8 cellular contexts compared by ENCODE assay signal in genomic region chr10:93703066-93703465, GRCh38. TPM values are rescaled to one million over a fixed set of nuclear protein-coding genes. Genes with fewer than 3 reads are reported as not detected.
DNase-seq lines count a peak whose midpoint lies in the region; ATAC-seq and TF ChIP-seq lines count a peak whose summit lies in the region.

No MANE protein-coding gene starts in this region.

- TF ChIP-seq CTCF in A673 (conservative IDR thresholded peaks at IDR 0.05; ENCODE audit: low read depth, low read length) = no peak
- TF ChIP-seq CTCF in coronary artery (IDR thresholded peaks at IDR 0.05) = no peak

- no peaks in the 10 kb centered on the region for H3K4me1 ChIP-seq in A673 (ENCODE audit: insufficient read depth, low read length, poor library complexity, severe bottlenecking)
- H3K4me1 ChIP-seq in muscle layer of colon (ENCODE audit: insufficient read depth, low read length) = peaks cover 8% of the 10 kb centered on the region

- H3K27ac ChIP-seq in A673 (ENCODE audit: low read depth, low read length, poor library complexity, severe bottlenecking) (peak overlapping the region; percentile 81), coronary artery (peak overlapping the region; percentile 88 to 92), muscle layer of colon (ENCODE audit: low read depth, low read length) (peak overlapping the region; percentile 87)

- H3K36me3 ChIP-seq in A673 (ENCODE audit: insufficient read depth, low read length, poor library complexity, severe bottlenecking) (peaks cover 6% of the 10 kb centered on the region), muscle layer of colon (ENCODE audit: insufficient read depth, low read length) (no peaks in the 10 kb centered on the region)

- peak; percentile 12 for ATAC-seq in GM19035 (IDR thresholded peaks at IDR 0.05; ENCODE audit: unreplicated experiment)

- intact Hi-C loops in A673 (cut with micrococcal nuclease; ENCODE audit: unreplicated experiment) = loop anchor here (2.0 kb wide), 1 partner anchor 114 kb away; no protein-coding TSS in a partner anchor

- H3K4me3 ChIP-seq in A673 (ENCODE audit: low read depth, low read length, poor library complexity, severe bottlenecking) = peak overlapping the region; percentile 74
- H3K4me3 ChIP-seq in coronary artery = peak overlapping the region; percentile 80
- peak overlapping the region; percentile 58 to 93 for H3K4me3 ChIP-seq in muscle layer of colon (ENCODE audit: low read depth in 1 of 2, low read length in 2 of 2)

- no peaks in the 10 kb centered on the region for H3K9me3 ChIP-seq in A673 (ENCODE audit: low read depth, low read length, poor library complexity, severe bottlenecking)
- H3K9me3 ChIP-seq in muscle layer of colon (ENCODE audit: low read length) = no peaks in the 10 kb centered on the region

- CTCF ChIA-PET in A673 (lab: Charles Lee) = interaction anchor here (0.7 to 1.4 kb wide), 2 partner anchors 113 to 619 kb away, joined by 3 to 7 read pairs; no protein-coding TSS in a partner anchor

- peak overlapping the region; percentile 82 for H3K9ac ChIP-seq in muscle layer of colon (ENCODE audit: low read length)

- POLR2A ChIA-PET in A673 (lab: Charles Lee; ENCODE audit: low non-redundant PET) = no interaction called here

- H3K27me3 ChIP-seq in A673 (replicated peaks; ENCODE audit: insufficient read depth, low read depth, low read length, poor library complexity) (no peaks in the 10 kb centered on the region), muscle layer of colon (ENCODE audit: control insufficient read depth in 1 of 2, insufficient read depth in 2 of 2, low read length in 2 of 2) (no peaks in the 10 kb centered on the region)

- no TSS peak for BruUV-seq in A673 (replicated peaks; lab: Mats Ljungman, UMichigan)

- DNase-seq in A673 (ENCODE audit: low spot score) (no peak), NCI-H146 (lab: John Stamatoyannopoulos, UW) (peak; percentile 48), coronary artery (ENCODE audit: low spot score) (no peak), occipital lobe (lab: John Stamatoyannopoulos, UW) (no peak), glomerular visceral epithelial cell (ENCODE audit: extremely low spot score) (no peak)
- DNase-seq in activated effector memory CD4-positive, alpha-beta T cell treated with anti-CD3 and anti-CD28 coated beads, Interleukin-2, amount 50 U/mL, for 16 hours = no peak

RNA-seq across cellular contexts. Expression of gene FRA10AC1, which starts 0.7 kb away (rescaled TPM):
- 21.6 and 21.7 TPM in 2 replicates for total RNA-seq in A673 (2021)
- total RNA-seq in occipital lobe = 36.3 TPM

RNA-seq across cellular contexts. Expression of gene LGI1, which starts 54.7 kb away (rescaled TPM):
- total RNA-seq in A673 (2021) (not detected in 2 replicates), occipital lobe (66.1 TPM)

Comparison
In these comparisons a context has a peak if more than half of its experiments do, and no peak if none do; other contexts are left out.
1. RNA of gene LGI1, which starts 54.7 kb away (total RNA-seq): 66.1 TPM in occipital lobe (single experiment); not detected in A673; every median in the first group is over 10 times any median in the second.
2. Peak in every context shown above with its lines, with median percentiles within 50 percentile points of each other: H3K27ac ChIP-seq and H3K4me3 ChIP-seq.